1 cellular context compared by ENCODE assay signal in genomic region chr5:135141303-135142268, GRCh38.
TF ChIP-seq lines count a peak whose summit lies in the region.

No MANE protein-coding gene starts in this region.

TF ChIP-seq in K562, 482 proteins besides CTCF, POLR2A, EP300 and RAD21 (continued from another document):
- TF ChIP-seq ZFP91 (CRISPR knock-in tag; IDR thresholded peaks at IDR 0.05) = no peak
